In the genomic region with DNA sequence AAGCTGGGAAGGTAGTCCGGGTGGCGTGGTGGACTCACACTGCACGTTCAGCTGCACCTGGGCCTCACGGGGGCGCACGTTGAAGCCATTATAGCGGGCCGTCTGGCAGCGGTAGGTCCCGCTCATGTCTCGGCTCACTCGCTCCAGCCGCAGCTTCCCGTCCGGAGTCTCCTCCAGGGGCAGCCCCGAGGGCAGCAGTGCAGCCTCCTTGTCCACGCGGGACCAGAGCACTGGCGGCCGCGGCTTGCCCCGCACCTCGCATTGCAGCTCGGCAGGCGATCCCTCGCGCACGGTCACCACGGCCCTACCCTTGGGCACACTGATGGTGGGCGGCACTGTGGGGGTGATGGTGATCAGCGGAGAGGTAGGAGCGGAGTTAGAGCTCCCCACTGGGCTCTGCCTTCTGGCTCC, we compare ENCODE assay signal across 1 cellular context.
TF ChIP-seq lines count a peak whose summit lies in the region.

No MANE protein-coding gene starts in this region.

TF ChIP-seq in GM12878, 131 proteins besides CTCF, POLR2A, EP300 and RAD21:
- no peak for TF ChIP-seq POLR2AphosphoS2 (IDR thresholded peaks at IDR 0.05; ENCODE audit: low read depth, low read length)
- no peak for TF ChIP-seq TCF7 (IDR thresholded peaks at IDR 0.05; ENCODE audit: borderline replicate concordance)
- TF ChIP-seq ZNF24 (IDR thresholded peaks at IDR 0.05), result no peak
- no peak for TF ChIP-seq MEF2A (IDR thresholded peaks at IDR 0.05; ENCODE audit: insufficient read depth, low read depth, low read length)
- TF ChIP-seq, protein P1, sequence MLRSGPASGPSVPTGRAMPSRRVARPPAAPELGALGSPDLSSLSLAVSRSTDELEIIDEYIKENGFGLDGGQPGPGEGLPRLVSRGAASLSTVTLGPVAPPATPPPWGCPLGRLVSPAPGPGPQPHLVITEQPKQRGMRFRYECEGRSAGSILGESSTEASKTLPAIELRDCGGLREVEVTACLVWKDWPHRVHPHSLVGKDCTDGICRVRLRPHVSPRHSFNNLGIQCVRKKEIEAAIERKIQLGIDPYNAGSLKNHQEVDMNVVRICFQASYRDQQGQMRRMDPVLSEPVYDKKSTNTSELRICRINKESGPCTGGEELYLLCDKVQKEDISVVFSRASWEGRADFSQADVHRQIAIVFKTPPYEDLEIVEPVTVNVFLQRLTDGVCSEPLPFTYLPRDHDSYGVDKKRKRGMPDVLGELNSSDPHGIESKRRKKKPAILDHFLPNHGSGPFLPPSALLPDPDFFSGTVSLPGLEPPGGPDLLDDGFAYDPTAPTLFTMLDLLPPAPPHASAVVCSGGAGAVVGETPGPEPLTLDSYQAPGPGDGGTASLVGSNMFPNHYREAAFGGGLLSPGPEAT (IDR thresholded peaks at IDR 0.05; ENCODE audit: low read depth), result no peak
- TF ChIP-seq EED (IDR thresholded peaks at IDR 0.05; ENCODE audit: low read depth), result no peak
- TF ChIP-seq, protein P2, sequence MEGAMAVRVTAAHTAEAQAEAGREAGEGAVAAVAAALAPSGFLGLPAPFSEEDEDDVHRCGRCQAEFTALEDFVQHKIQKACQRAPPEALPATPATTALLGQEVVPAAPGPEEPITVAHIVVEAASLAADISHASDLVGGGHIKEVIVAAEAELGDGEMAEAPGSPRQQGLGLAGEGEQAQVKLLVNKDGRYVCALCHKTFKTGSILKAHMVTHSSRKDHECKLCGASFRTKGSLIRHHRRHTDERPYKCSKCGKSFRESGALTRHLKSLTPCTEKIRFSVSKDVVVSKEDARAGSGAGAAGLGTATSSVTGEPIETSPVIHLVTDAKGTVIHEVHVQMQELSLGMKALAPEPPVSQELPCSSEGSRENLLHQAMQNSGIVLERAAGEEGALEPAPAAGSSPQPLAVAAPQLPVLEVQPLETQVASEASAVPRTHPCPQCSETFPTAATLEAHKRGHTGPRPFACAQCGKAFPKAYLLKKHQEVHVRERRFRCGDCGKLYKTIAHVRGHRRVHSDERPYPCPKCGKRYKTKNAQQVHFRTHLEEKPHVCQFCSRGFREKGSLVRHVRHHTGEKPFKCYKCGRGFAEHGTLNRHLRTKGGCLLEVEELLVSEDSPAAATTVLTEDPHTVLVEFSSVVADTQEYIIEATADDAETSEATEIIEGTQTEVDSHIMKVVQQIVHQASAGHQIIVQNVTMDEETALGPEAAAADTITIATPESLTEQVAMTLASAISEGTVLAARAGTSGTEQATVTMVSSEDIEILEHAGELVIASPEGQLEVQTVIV (IDR thresholded peaks at IDR 0.05; ENCODE audit: borderline replicate concordance, partially characterized antibody), result no peak
- no peak for TF ChIP-seq ETV6 (conservative IDR thresholded peaks at IDR 0.05 in 1 of 2, IDR thresholded peaks at IDR 0.05 in 1 of 2; ENCODE audit: borderline replicate concordance in 1 of 2, low read depth in 1 of 2)
- TF ChIP-seq CHD2 (IDR thresholded peaks at IDR 0.05; ENCODE audit: borderline replicate concordance, low read depth, low read length), result no peak
- TF ChIP-seq, protein P3, sequence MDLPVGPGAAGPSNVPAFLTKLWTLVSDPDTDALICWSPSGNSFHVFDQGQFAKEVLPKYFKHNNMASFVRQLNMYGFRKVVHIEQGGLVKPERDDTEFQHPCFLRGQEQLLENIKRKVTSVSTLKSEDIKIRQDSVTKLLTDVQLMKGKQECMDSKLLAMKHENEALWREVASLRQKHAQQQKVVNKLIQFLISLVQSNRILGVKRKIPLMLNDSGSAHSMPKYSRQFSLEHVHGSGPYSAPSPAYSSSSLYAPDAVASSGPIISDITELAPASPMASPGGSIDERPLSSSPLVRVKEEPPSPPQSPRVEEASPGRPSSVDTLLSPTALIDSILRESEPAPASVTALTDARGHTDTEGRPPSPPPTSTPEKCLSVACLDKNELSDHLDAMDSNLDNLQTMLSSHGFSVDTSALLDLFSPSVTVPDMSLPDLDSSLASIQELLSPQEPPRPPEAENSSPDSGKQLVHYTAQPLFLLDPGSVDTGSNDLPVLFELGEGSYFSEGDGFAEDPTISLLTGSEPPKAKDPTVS (IDR thresholded peaks at IDR 0.05; ENCODE audit: low read depth, low read length), result no peak
- no peak for TF ChIP-seq ZZZ3 (IDR thresholded peaks at IDR 0.05; ENCODE audit: control insufficient read depth, insufficient read length, low read depth)
- no peak for TF ChIP-seq BACH1 (IDR thresholded peaks at IDR 0.05; ENCODE audit: borderline replicate concordance)
- TF ChIP-seq, protein P4, sequence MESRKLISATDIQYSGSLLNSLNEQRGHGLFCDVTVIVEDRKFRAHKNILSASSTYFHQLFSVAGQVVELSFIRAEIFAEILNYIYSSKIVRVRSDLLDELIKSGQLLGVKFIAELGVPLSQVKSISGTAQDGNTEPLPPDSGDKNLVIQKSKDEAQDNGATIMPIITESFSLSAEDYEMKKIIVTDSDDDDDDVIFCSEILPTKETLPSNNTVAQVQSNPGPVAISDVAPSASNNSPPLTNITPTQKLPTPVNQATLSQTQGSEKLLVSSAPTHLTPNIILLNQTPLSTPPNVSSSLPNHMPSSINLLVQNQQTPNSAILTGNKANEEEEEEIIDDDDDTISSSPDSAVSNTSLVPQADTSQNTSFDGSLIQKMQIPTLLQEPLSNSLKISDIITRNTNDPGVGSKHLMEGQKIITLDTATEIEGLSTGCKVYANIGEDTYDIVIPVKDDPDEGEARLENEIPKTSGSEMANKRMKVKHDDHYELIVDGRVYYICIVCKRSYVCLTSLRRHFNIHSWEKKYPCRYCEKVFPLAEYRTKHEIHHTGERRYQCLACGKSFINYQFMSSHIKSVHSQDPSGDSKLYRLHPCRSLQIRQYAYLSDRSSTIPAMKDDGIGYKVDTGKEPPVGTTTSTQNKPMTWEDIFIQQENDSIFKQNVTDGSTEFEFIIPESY (IDR thresholded peaks at IDR 0.05), result no peak
- TF ChIP-seq RAD51 (IDR thresholded peaks at IDR 0.05), result no peak
- TF ChIP-seq ZNF622 (IDR thresholded peaks at IDR 0.05), result no peak
- no peak for TF ChIP-seq JUNB (IDR thresholded peaks at IDR 0.05)
